In genomic region chr2:169107645-169108044, GRCh38 we compare ENCODE assay signal across 9 cellular contexts. TPM values are rescaled to one million over a fixed set of nuclear protein-coding genes. Genes with fewer than 3 reads are reported as not detected.
A peak's percentile ranks its signal among the peaks of the same experiment; 100 is the strongest.
DNase-seq lines count a peak whose midpoint lies in the region; ATAC-seq and TF ChIP-seq lines count a peak whose summit lies in the region.
"Had no signal": no experiment of that assay in that cellular context is flagged by ENCODE, and none has a peak within 500 bp of the region (broad histone marks: within the 10 kb centered on the region; RNA-seq: fewer than 3 reads in every experiment).

No MANE protein-coding gene starts in this region.

- H3K27ac ChIP-seq in right cardiac atrium (ENCODE audit: low read length) (no peak overlapping the region), Peyer's patch (peak overlapping the region; percentile 30 to 64 (median 48)), upper lobe of right lung (no peak overlapping the region), upper lobe of left lung (peak overlapping the region in 2 of 4 donors; percentile 47 to 74), ovary (no peak overlapping the region)

- no peak for TF ChIP-seq EP300 in upper lobe of left lung (IDR thresholded peaks at IDR 0.05)
- TF ChIP-seq EP300 in ovary (IDR thresholded peaks at IDR 0.05): no peak

- whole genome bisulfite sequencing in right cardiac atrium: 81% methylated on average over 2 of the region's 2 CpGs
- WGBS in upper lobe of left lung, 2 donors: 44 to 73% methylated on average over 2 of the region's 2 CpGs
- WGBS in ovary, 3 donors: 66 to 78% (median 77%) methylated on average over 2 of the region's 2 CpGs

- intact Hi-C loops in left cardiac atrium (cut with DNase I) (no loop called here), right cardiac atrium (cut with DNase I) (loop anchor here in 2 of 4 donors (10.0 kb wide), 1 partner anchor 143 kb away; no protein-coding TSS in a partner anchor), upper lobe of right lung (cut with DNase I) (no loop called here), ovary (cut with DNase I) (no loop called here)

- TF ChIP-seq POLR2A in Peyer's patch (IDR thresholded peaks at IDR 0.05) (no peak), upper lobe of left lung (IDR thresholded peaks at IDR 0.05) (peak in 1 of 4 donors; percentile 14), ovary (IDR thresholded peaks at IDR 0.05) (no peak)

- H3K9me3 ChIP-seq in right cardiac atrium (ENCODE audit: control insufficient read depth, low read length) (no peaks in the 10 kb centered on the region), Peyer's patch (no peaks in the 10 kb centered on the region), upper lobe of right lung (no peaks in the 10 kb centered on the region), upper lobe of left lung (no peaks in the 10 kb centered on the region), ovary (no peaks in the 10 kb centered on the region)

- H3K4me1 ChIP-seq in right cardiac atrium (ENCODE audit: control insufficient read depth, insufficient read depth, low read length): no peaks in the 10 kb centered on the region
- no peaks in the 10 kb centered on the region for H3K4me1 ChIP-seq in Peyer's patch
- peaks cover 12% of the 10 kb centered on the region for H3K4me1 ChIP-seq in upper lobe of right lung
- peaks cover 0 to 16% (median 6%) of the 10 kb centered on the region in 4 donors for H3K4me1 ChIP-seq in upper lobe of left lung
- H3K4me1 ChIP-seq in ovary (ENCODE audit: insufficient read depth): no peaks in the 10 kb centered on the region

- H3K4me3 ChIP-seq in right cardiac atrium (ENCODE audit: low read length) (no peak overlapping the region), Peyer's patch (no peak overlapping the region), upper lobe of right lung (no peak overlapping the region), upper lobe of left lung (no peak overlapping the region), ovary (no peak overlapping the region)

- no peaks in the 10 kb centered on the region for H3K27me3 ChIP-seq in right cardiac atrium (ENCODE audit: control insufficient read depth, insufficient read depth)
- H3K27me3 ChIP-seq in Peyer's patch: no peaks in the 10 kb centered on the region
- no peaks in the 10 kb centered on the region for H3K27me3 ChIP-seq in upper lobe of right lung
- no peaks in the 10 kb centered on the region for H3K27me3 ChIP-seq in upper lobe of left lung
- H3K27me3 ChIP-seq in ovary: no peaks in the 10 kb centered on the region

- no peak for TF ChIP-seq CTCF in Peyer's patch (IDR thresholded peaks at IDR 0.05)
- no peak for TF ChIP-seq CTCF in upper lobe of right lung (IDR thresholded peaks at IDR 0.05)
- no peak for TF ChIP-seq CTCF in upper lobe of left lung (IDR thresholded peaks at IDR 0.05)
- TF ChIP-seq CTCF in ovary (IDR thresholded peaks at IDR 0.05): no peak

- H3K36me3 ChIP-seq in Peyer's patch (no peaks in the 10 kb centered on the region), upper lobe of right lung (no peaks in the 10 kb centered on the region), upper lobe of left lung (no peaks in the 10 kb centered on the region), ovary (no peaks in the 10 kb centered on the region)

- ATAC-seq in left cardiac atrium (peak; percentile 23 to 55), right cardiac atrium (no peak), HG02885 (IDR thresholded peaks at IDR 0.05; ENCODE audit: poor library complexity, unreplicated experiment) (peak; percentile 69), upper lobe of right lung (peak; percentile 17), upper lobe of left lung (ENCODE audit: low FRiP score in 2 of 2) (no peak)

- DNase-seq in left cardiac atrium: no peak
- no peak for DNase-seq in right cardiac atrium
- DNase-seq in Peyer's patch: peak in 2 of 3 donors; percentile 37 to 67
- DNase-seq in upper lobe of right lung: no peak
- DNase-seq in upper lobe of left lung: no peak
- DNase-seq in dedifferentiated amniotic fluid mesenchymal stem cell (ENCODE audit: extremely low spot score): no peak
- no peak for DNase-seq in ovary

RNA-seq across cellular contexts. Expression of gene DHRS9, which starts 38.3 kb away (rescaled TPM):
- total RNA-seq in left cardiac atrium (10 to 100 TPM; 47.6 to 76.9 TPM), right cardiac atrium (10 to 100 TPM; 44.7 to 84.0 (median 55.3) TPM), Peyer's patch (10 to 100 TPM in 1 of 4 donors, 1 to 10 TPM in 3; 5.7 to 10.2 (median 6.6) TPM), upper lobe of right lung (7.6 TPM), upper lobe of left lung (10 to 100 TPM in 1 of 6 donors, 1 to 10 TPM in 5; 2.1 to 24.2 (median 4.6) TPM), ovary (1 to 10 TPM in 1 of 7 donors, under 1 TPM in 5, not detected in 1; 0.23 to 1.6 (median 0.30) TPM)
- polyA plus RNA-seq in right cardiac atrium (51.8 TPM), ovary (10 to 100 TPM in 1 of 2 donors, under 1 TPM in 1; 0.54 to 19.5 TPM)
- total RNA-seq: myocyte had no signal

Comparison
In these comparisons a context has a peak if more than half of its experiments do, and no peak if none do; other contexts are left out.
1. ATAC-seq: peak in left cardiac atrium (2 of 2), HG02885 (single experiment) and upper lobe of right lung (single experiment); none in right cardiac atrium (0 of 2) and upper lobe of left lung (0 of 2).
2. DNase-seq: peak in Peyer's patch (2 of 3); none in left cardiac atrium (single experiment), right cardiac atrium (0 of 3), upper lobe of right lung (single experiment), upper lobe of left lung (0 of 2), dedifferentiated amniotic fluid mesenchymal stem cell (single experiment) and ovary (0 of 5).
3. H3K27ac ChIP-seq: peak in Peyer's patch (4 of 4); none in right cardiac atrium (single experiment), upper lobe of right lung (single experiment) and ovary (0 of 2).